1 cellular context compared by ENCODE assay signal in genomic region chr9:34611811-34612787, GRCh38.
TF ChIP-seq lines count a peak whose summit lies in the region.

TSS of gene RPP25L (minus strand) at chr9:34612097. CDS start at chr9:34611296, 801 bp downstream.

TF ChIP-seq in K562, 482 proteins besides CTCF, POLR2A, EP300 and RAD21 (continued from another document):
- TF ChIP-seq AFF4 (CRISPR knock-in tag; IDR thresholded peaks at IDR 0.05) (no peak), ZBTB1 (CRISPR knock-in tag; IDR thresholded peaks at IDR 0.05; ENCODE audit: borderline replicate concordance, low read depth) (no peak), HNRNPH1 (optimal IDR thresholded peaks at IDR 0.05; ENCODE audit: low read depth, low read length) (no peak), SREBF1 (IDR thresholded peaks at IDR 0.05; ENCODE audit: borderline replicate concordance, low read depth, low read length) (no peak), FOXA1 (IDR thresholded peaks at IDR 0.05; ENCODE audit: borderline replicate concordance) (no peak), FOXK1 (CRISPR knock-in tag; IDR thresholded peaks at IDR 0.05; ENCODE audit: borderline replicate concordance) (no peak), NEUROD1 (IDR thresholded peaks at IDR 0.05; ENCODE audit: borderline replicate concordance, low read depth, low read length, partially characterized antibody) (no peak), TRIM28 (IDR thresholded peaks at IDR 0.05) (no peak), NRF1 (conservative IDR thresholded peaks at IDR 0.05 in 1 of 2, IDR thresholded peaks at IDR 0.05 in 1 of 2) (peak; percentile 75 to 80), UBTF (IDR thresholded peaks at IDR 0.05; ENCODE audit: borderline replicate concordance in 1 of 2, low read depth in 2 of 2, low read length in 2 of 2) (peak in 1 of 2 experiments; percentile 64; a peak in 1 of 4 replicates), RBM25 (IDR thresholded peaks at IDR 0.05; ENCODE audit: low read depth, low read length, severe bottlenecking) (no peak), ATF4 (CRISPR knock-in tag; IDR thresholded peaks at IDR 0.05) (no peak), BRCA1 (IDR thresholded peaks at IDR 0.05) (no peak), BRCA1 (CRISPR knock-in tag; IDR thresholded peaks at IDR 0.05) (no peak), SMC3 (conservative IDR thresholded peaks at IDR 0.05; ENCODE audit: insufficient read depth, low read depth, low read length) (no peak), FOXM1 (IDR thresholded peaks at IDR 0.05; ENCODE audit: low read depth) (no peak), FOXM1 (CRISPR knock-in tag; IDR thresholded peaks at IDR 0.05; ENCODE audit: low read depth) (no peak), ZNF584 (CRISPR knock-in tag; IDR thresholded peaks at IDR 0.05; ENCODE audit: low read depth) (no peak), RBM34 (IDR thresholded peaks at IDR 0.05; ENCODE audit: borderline replicate concordance, insufficient read depth, low read length) (no peak), CLOCK (CRISPR knock-in tag; IDR thresholded peaks at IDR 0.05; ENCODE audit: borderline replicate concordance) (no peak), RCOR1 (IDR thresholded peaks at IDR 0.05; ENCODE audit: borderline replicate concordance in 1 of 2, low read depth in 2 of 2, low read length in 2 of 2) (0 out of 4 replicates have a peak, but pooled peaks of 1 of the 2 experiments have one; percentile 12), CBX2 (IDR thresholded peaks at IDR 0.05; ENCODE audit: insufficient read depth, low read length, poor library complexity, severe bottlenecking) (no peak), POLR2H (tag; IDR thresholded peaks at IDR 0.05; ENCODE audit: low read depth) (peak; percentile 72), MBD1 (CRISPR knock-in tag; IDR thresholded peaks at IDR 0.05) (no peak), ETV5 (CRISPR knock-in tag; IDR thresholded peaks at IDR 0.05; ENCODE audit: low read depth) (no peak; the same call in 1 of the 2 replicates)
